Comparison of ENCODE assay signal across 1 cellular context in the genomic region with DNA sequence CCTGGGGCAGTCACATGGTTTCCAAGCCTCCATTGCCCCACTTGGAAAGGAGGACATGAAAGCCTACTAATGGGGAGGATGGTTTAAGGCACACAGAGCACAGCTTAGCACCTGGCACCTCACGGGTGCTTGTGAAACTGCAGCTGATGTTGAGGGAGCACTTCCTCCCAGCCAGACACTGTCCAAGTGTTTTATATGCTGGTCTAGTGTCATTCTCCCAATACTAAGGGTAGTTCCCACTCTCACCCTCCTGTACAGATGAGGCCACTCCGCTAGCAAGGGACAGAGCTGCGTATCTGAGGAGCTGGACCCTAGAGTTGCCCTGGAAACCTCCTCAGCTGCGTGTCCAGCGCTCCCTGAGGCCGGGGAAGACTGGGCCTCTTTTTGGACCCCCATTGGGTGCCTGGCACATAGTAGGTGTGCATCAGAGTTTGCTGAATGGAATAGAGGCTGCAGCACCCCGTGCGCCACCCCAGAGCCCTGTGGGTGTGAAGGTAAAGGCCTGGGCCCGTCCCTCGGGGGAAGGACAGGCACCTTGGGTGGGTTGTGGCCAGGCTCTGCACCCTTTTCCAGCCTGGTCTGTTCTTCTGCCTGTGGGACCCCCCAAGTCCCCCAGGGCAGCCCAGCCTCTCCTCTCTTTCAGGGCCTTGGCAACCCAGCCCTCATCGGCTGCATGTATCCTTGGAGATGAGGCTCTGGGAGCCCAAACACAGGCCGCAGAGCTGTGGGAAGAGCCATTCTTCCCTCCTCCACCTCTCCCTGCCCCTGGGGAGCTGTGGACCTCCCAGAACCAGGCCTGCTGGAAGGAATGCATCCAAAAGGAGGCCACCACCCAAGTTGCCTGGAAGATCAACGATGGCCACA.
TF ChIP-seq lines count a peak whose summit lies in the region.

No MANE protein-coding gene starts in this region.

TF ChIP-seq in IMR-90, 13 proteins besides CTCF, POLR2A, EP300 and RAD21:
- TF ChIP-seq RFX5 (IDR thresholded peaks at IDR 0.05; ENCODE audit: low read depth, low read length) (no peak), CEBPB (IDR thresholded peaks at IDR 0.05; ENCODE audit: low read depth, low read length) (no peak), BHLHE40 (IDR thresholded peaks at IDR 0.05; ENCODE audit: low read depth, low read length) (no peak), MXI1 (IDR thresholded peaks at IDR 0.05; ENCODE audit: borderline replicate concordance, low read depth, low read length) (no peak), CHD1 (IDR thresholded peaks at IDR 0.05; ENCODE audit: low read depth, low read length) (no peak), NFE2L2 (IDR thresholded peaks at IDR 0.05; ENCODE audit: low read depth, low read length) (no peak), RCOR1 (IDR thresholded peaks at IDR 0.05; ENCODE audit: insufficient replicate concordance, low read length) (no peak), MAFK (IDR thresholded peaks at IDR 0.05; ENCODE audit: low read depth, low read length) (no peak)
- TF ChIP-seq, protein P1, sequence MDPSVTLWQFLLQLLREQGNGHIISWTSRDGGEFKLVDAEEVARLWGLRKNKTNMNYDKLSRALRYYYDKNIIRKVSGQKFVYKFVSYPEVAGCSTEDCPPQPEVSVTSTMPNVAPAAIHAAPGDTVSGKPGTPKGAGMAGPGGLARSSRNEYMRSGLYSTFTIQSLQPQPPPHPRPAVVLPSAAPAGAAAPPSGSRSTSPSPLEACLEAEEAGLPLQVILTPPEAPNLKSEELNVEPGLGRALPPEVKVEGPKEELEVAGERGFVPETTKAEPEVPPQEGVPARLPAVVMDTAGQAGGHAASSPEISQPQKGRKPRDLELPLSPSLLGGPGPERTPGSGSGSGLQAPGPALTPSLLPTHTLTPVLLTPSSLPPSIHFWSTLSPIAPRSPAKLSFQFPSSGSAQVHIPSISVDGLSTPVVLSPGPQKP (IDR thresholded peaks at IDR 0.05; ENCODE audit: borderline replicate concordance, low read depth, low read length), result no peak
